ENCODE assay signal across 9 cellular contexts in the genomic region with DNA sequence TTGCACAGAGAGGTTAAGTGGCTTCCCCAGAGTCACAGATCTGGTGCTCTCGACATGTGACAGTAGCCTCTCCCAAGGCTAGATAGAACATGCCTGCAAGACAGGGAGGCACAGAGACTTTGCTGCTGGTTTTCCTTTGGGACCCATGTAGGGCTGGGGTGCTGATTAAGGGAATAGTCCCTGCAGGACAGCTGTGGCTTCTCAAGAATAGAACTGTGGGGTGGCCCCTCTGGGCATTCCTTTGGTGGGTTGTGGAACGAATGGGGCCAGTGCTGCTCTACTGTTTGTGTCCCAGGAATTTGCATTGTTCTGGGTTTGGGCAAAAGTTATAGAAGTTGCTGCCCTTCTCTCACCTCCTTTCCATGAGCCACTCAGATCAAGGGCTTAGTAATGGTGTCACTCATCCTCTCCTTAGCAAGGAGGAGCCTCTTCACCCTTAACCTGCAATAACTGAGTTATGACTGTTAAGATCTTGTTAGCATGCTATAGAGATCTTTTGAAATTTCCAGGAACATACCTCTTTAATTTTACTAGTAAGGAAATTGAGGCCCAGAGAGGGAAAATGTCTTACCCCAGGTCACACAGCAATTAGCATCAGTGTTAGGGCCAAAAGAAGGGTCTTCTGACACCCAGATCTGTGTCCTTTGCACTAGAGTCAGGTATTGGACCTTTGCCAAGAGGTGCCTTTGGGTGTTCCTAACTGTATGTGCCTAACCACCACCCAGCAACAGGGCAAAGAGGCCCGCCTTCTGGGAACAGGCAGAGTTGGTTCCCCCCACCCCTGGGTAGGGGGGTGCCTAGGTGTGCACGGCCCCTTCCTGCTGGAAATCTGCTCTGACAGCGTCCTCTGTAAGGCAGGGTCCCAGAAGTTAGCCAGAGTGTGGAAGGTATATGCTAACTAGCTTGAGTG. TPM values are rescaled to one million over a fixed set of nuclear protein-coding genes. Genes with fewer than 3 reads are reported as not detected.
A peak's percentile ranks its signal among the peaks of the same experiment; 100 is the strongest.
DNase-seq lines count a peak whose midpoint lies in the region; ATAC-seq, FAIRE-seq and TF ChIP-seq lines count a peak whose summit lies in the region.
"Had no signal": no experiment of that assay in that cellular context is flagged by ENCODE, and none has a peak within 500 bp of the region (broad histone marks: within the 10 kb centered on the region; RNA-seq: fewer than 3 reads in every experiment).

No MANE protein-coding gene starts in this region.

- H3K4me2 ChIP-seq in mammary epithelial cell (ENCODE audit: insufficient read depth, low read depth, low read length) = peak overlapping the region; percentile 51

- in situ Hi-C loops in mammary epithelial cell (cut with MboI; ENCODE audit: low sequenced_read_pairs in 2 of 2) = loop anchor here in 1 of 2 donors (5.0 kb wide), 1 partner anchor 46 kb away; no protein-coding TSS in a partner anchor

- 72 to 79% methylated on average over 5 of the region's 5 CpGs for WGBS in heart right ventricle, 2 donors
- 67% methylated on average over 5 of the region's 5 CpGs for WGBS in mammary epithelial cell (ENCODE audit: low coverage, missing lambda C conversion rate)

- DNase-seq in heart right ventricle (no peak), cardiac septum (ENCODE audit: low spot score) (no peak), mammary epithelial cell (no peak), urothelium cell line (ENCODE audit: low spot score) (no peak), SHP77 (lab: John Stamatoyannopoulos, UW) (no peak)
- DNase-seq: NCI-H1092 had no signal

- ATAC-seq in heart right ventricle (no peak), HG03342 (IDR thresholded peaks at IDR 0.05; ENCODE audit: unreplicated experiment) (no peak), GM21367 (IDR thresholded peaks at IDR 0.05; ENCODE audit: unreplicated experiment) (no peak)

- no TSS peak for BruUV-seq in mammary epithelial cell (replicated peaks; lab: Mats Ljungman, UMichigan)

- no peak overlapping the region for H2AFZ ChIP-seq in mammary epithelial cell (ENCODE audit: low read depth, low read length)

- peaks cover 67% of the 10 kb centered on the region for H3K79me2 ChIP-seq in mammary epithelial cell (ENCODE audit: insufficient read depth, low read length)

- H3K9me3 ChIP-seq in heart right ventricle = no peaks in the 10 kb centered on the region
- no peaks in the 10 kb centered on the region for H3K9me3 ChIP-seq in mammary epithelial cell (replicated peaks; ENCODE audit: insufficient read depth, low read length)
- no peaks in the 10 kb centered on the region for H3K9me3 ChIP-seq in mucosa of stomach (ENCODE audit: control insufficient read depth, low read length)

- H3K36me3 ChIP-seq in heart right ventricle (peaks cover 0 to 65% (median 18%) of the 10 kb centered on the region in 9 donors), mammary epithelial cell (ENCODE audit: insufficient read depth, low read length) (peaks cover 30% of the 10 kb centered on the region), mucosa of stomach (ENCODE audit: control insufficient read depth, insufficient read depth, low read length) (peaks cover 17% of the 10 kb centered on the region)

- H3K4me1 ChIP-seq in heart right ventricle (peaks cover 67 to 94% (median 85%) of the 10 kb centered on the region in 9 donors), mammary epithelial cell (ENCODE audit: insufficient read depth, low read length) (peaks cover 56% of the 10 kb centered on the region), mucosa of stomach (ENCODE audit: control insufficient read depth, insufficient read depth, low read length) (peaks cover 89% of the 10 kb centered on the region)

- CTCF ChIA-PET in mammary epithelial cell (lab: Charles Lee; ENCODE audit: low non-redundant PET) = no interaction called here

- H3K27ac ChIP-seq in heart right ventricle (peak overlapping the region; percentile 67 to 96 (median 86)), mammary epithelial cell (ENCODE audit: insufficient read depth, low read depth, low read length) (peak overlapping the region; percentile 97)

- dilution Hi-C loops in mammary epithelial cell (cut with HindIII; ENCODE audit: low sequenced_read_pairs) = loop anchor here (5.0 kb wide), 1 partner anchor 34 kb away; no protein-coding TSS in a partner anchor

- intact Hi-C loops in heart right ventricle (cut with DNase I) = loop anchor here in 4 of 10 donors (2.0 to 5.0 kb wide), 3 partner anchors 27 to 46 kb away; no protein-coding TSS in a partner anchor
- intact Hi-C loops in cardiac septum (cut with DNase I) = loop anchor here (5.0 kb wide), 1 partner anchor 34 kb away; no protein-coding TSS in a partner anchor
- intact Hi-C loops in mammary epithelial cell (cut with micrococcal nuclease) = loop anchor here (2.0 kb wide), 1 partner anchor 15 kb away; no protein-coding TSS in a partner anchor

- H3K9ac ChIP-seq in mammary epithelial cell (ENCODE audit: insufficient read depth, low read length) = peak overlapping the region; percentile 84
- H3K9ac ChIP-seq in mucosa of stomach (ENCODE audit: low read length) = peak overlapping the region; percentile 61

- H3K4me3 ChIP-seq in heart right ventricle = no peak overlapping the region
- no peak overlapping the region for H3K4me3 ChIP-seq in mammary epithelial cell (replicated peaks in 1 of 3; ENCODE audit: insufficient read depth in 1 of 3, low read depth in 2 of 3, low read length in 3 of 3)
- H3K4me3 ChIP-seq in mucosa of stomach (ENCODE audit: low read length) = no peak overlapping the region

- H3K27me3 ChIP-seq in heart right ventricle (no peaks in the 10 kb centered on the region), mammary epithelial cell (ENCODE audit: insufficient read depth, low read length) (no peaks in the 10 kb centered on the region), mucosa of stomach (ENCODE audit: control insufficient read depth, insufficient read depth, low read length) (no peaks in the 10 kb centered on the region)

- no peaks in the 10 kb centered on the region for H4K20me1 ChIP-seq in mammary epithelial cell (ENCODE audit: insufficient read depth, low read length)

- no peak for TF ChIP-seq CTCF in heart right ventricle (IDR thresholded peaks at IDR 0.05)
- TF ChIP-seq CTCF in mammary epithelial cell (conservative IDR thresholded peaks at IDR 0.05 in 1 of 2, IDR thresholded peaks at IDR 0.05 in 1 of 2; ENCODE audit: extremely low read depth in 1 of 2, insufficient read depth in 1 of 2, low read depth in 1 of 2, low read length in 2 of 2) = no peak

- peak; percentile 40 for FAIRE-seq in urothelium cell line (lab: Jason Lieb, UNC)

RNA-seq across cellular contexts. Expression of a gene that starts 31.4 kb away (rescaled TPM):
- total RNA-seq in heart right ventricle (10 to 100 TPM; 24.8 to 70.4 (median 52.8) TPM), cardiac septum (70.2 TPM), mammary epithelial cell (100 to 1,000 TPM; 351 to 470 TPM)
- polyA plus RNA-seq in heart right ventricle (100 to 1,000 TPM in 1 of 2 donors, 10 to 100 TPM in 1; 52.3 to 109 TPM), mammary epithelial cell (775 TPM)
- 463 TPM for polyA minus RNA-seq in mammary epithelial cell
